Comparison of ENCODE assay signal across 13 cellular contexts in genomic region chr11:7538023-7538422, GRCh38. TPM values are rescaled to one million over a fixed set of nuclear protein-coding genes. Genes with fewer than 3 reads are reported as not detected.
DNase-seq lines count a peak whose midpoint lies in the region; ATAC-seq and TF ChIP-seq lines count a peak whose summit lies in the region.
"Had no signal": no experiment of that assay in that cellular context is flagged by ENCODE, and none has a peak within 500 bp of the region (broad histone marks: within the 10 kb centered on the region; RNA-seq: fewer than 3 reads in every experiment).

No MANE protein-coding gene starts in this region.

- H2AFZ ChIP-seq in smooth muscle cell (ENCODE audit: low read depth) = no peak overlapping the region

- no peak overlapping the region for H3K4me3 ChIP-seq in AG10803 (ENCODE audit: low read length)
- no peak overlapping the region for H3K4me3 ChIP-seq in esophagus muscularis mucosa
- H3K4me3 ChIP-seq in smooth muscle cell = no peak overlapping the region
- H3K4me3 ChIP-seq: BLaER1 treated with 17β-estradiol and CSF1 and Interleukin-3, amounts not matched to agents 10 nM and 100 nM had no signal

- peaks cover 0 to 16% (median 6%) of the 10 kb centered on the region in 4 donors for H3K4me1 ChIP-seq in esophagus muscularis mucosa
- H3K4me1 ChIP-seq in smooth muscle cell (ENCODE audit: low read depth) = no peaks in the 10 kb centered on the region

- intact Hi-C loops in esophagus muscularis mucosa (cut with DNase I) = no loop called here

- no peak for TF ChIP-seq EP300 in esophagus muscularis mucosa (IDR thresholded peaks at IDR 0.05)

- H3K9me3 ChIP-seq in esophagus muscularis mucosa (no peaks in the 10 kb centered on the region), smooth muscle cell (replicated peaks; ENCODE audit: low read depth) (no peaks in the 10 kb centered on the region)
- H3K9me3 ChIP-seq: BLaER1 treated with 17β-estradiol and CSF1 and Interleukin-3, amounts not matched to agents 10 nM and 100 nM had no signal

- WGBS in esophagus muscularis mucosa = 51% methylated on average over 8 of the region's 8 CpGs
- WGBS in smooth muscle cell (ENCODE audit: low lambda C conversion rate) = 91% methylated on average over 8 of the region's 8 CpGs

- H3K27ac ChIP-seq in esophagus muscularis mucosa (replicated peaks in 1 of 4) = no peak overlapping the region
- no peak overlapping the region for H3K27ac ChIP-seq in smooth muscle cell (ENCODE audit: low read depth)
- H3K27ac ChIP-seq: BLaER1 treated with 17β-estradiol and CSF1 and Interleukin-3, amounts not matched to agents 10 nM and 100 nM had no signal

- no peaks in the 10 kb centered on the region for H3K27me3 ChIP-seq in esophagus muscularis mucosa
- H3K27me3 ChIP-seq in smooth muscle cell (ENCODE audit: low read depth) = no peaks in the 10 kb centered on the region
- H3K27me3 ChIP-seq: BLaER1 treated with 17β-estradiol and CSF1 and Interleukin-3, amounts not matched to agents 10 nM and 100 nM had no signal

- H3K36me3 ChIP-seq in esophagus muscularis mucosa = no peaks in the 10 kb centered on the region
- no peaks in the 10 kb centered on the region for H3K36me3 ChIP-seq in smooth muscle cell (ENCODE audit: low read depth)

- no peaks in the 10 kb centered on the region for H4K20me1 ChIP-seq in smooth muscle cell (ENCODE audit: low read depth)

- H3F3A ChIP-seq in smooth muscle cell (ENCODE audit: low read depth) = peaks cover 4% of the 10 kb centered on the region

- no peak overlapping the region for H3K9ac ChIP-seq in smooth muscle cell (ENCODE audit: low read depth)
- H3K9ac ChIP-seq: BLaER1 treated with 17β-estradiol and CSF1 and Interleukin-3, amounts not matched to agents 10 nM and 100 nM had no signal

- DNase-seq in AG10803 (ENCODE audit: low read depth) (peak; percentile 25), HT1080 (ENCODE audit: low read depth) (peak; percentile 53), esophagus muscularis mucosa (ENCODE audit: extremely low spot score) (peak; percentile 93), omental fat pad (ENCODE audit: low spot score) (no peak), NCI-H146 treated with DMSO at 0.1 percent for 48 hours (lab: John Stamatoyannopoulos, UW; ENCODE audit: unreplicated experiment) (no peak), SW480 (ENCODE audit: low spot score) (no peak), NCI-H2196 treated with DMSO at 0.1 percent for 48 hours (lab: John Stamatoyannopoulos, UW; ENCODE audit: unreplicated experiment) (no peak), smooth muscle cell (lab: John Stamatoyannopoulos, UW; ENCODE audit: unreplicated experiment) (no peak)
- DNase-seq: activated CD8-positive, alpha-beta memory T cell treated with anti-CD3 and anti-CD28 coated beads, Interleukin-2, amount 50 U/mL, for 48 hours; caudate nucleus; kidney glomerular epithelial cell had no signal

- TF ChIP-seq POLR2A in esophagus muscularis mucosa (IDR thresholded peaks at IDR 0.05; ENCODE audit: low read depth) = no peak

- H3K79me2 ChIP-seq in smooth muscle cell (ENCODE audit: low read depth) = no peaks in the 10 kb centered on the region

- no peak for TF ChIP-seq CTCF in AG10803 (conservative IDR thresholded peaks at IDR 0.05; ENCODE audit: low read length)
- TF ChIP-seq CTCF in esophagus muscularis mucosa (IDR thresholded peaks at IDR 0.05) = no peak
- TF ChIP-seq CTCF in omental fat pad (IDR thresholded peaks at IDR 0.05) = no peak
- no peak for TF ChIP-seq CTCF in smooth muscle cell (IDR thresholded peaks at IDR 0.05; ENCODE audit: borderline replicate concordance, insufficient read depth, poor library complexity, severe bottlenecking)

- H3K4me2 ChIP-seq in smooth muscle cell = no peak overlapping the region

- peak; percentile 60 for ATAC-seq in omental fat pad (ENCODE audit: low FRiP score)
- ATAC-seq: PC-3 had no signal

RNA-seq across cellular contexts. Expression of gene PPFIBP2, which starts 24.2 kb away (rescaled TPM):
- total RNA-seq in HT1080 (2014; rRNA removed; shearing (Covaris generic)) = 1.2 and 2.6 TPM in 2 replicates
- polyA plus RNA-seq in HT1080 (2015; cell fraction: cytosol; rRNA removed) = 0.83 and 2.2 TPM in 2 replicates
- 0.56 and 1.2 TPM in 2 replicates for polyA plus RNA-seq in HT1080 (2015; cell fraction: nucleus; rRNA removed)
- total RNA-seq in esophagus muscularis mucosa = 10 to 100 TPM in 2 of 4 donors, 1 to 10 TPM in 2; 7.5 to 12.5 (median 10.0) TPM
- total RNA-seq in omental fat pad = 10 to 100 TPM; 16.3 to 47.8 (median 24.2) TPM
- 9.8 and 17.1 TPM in 2 replicates for total RNA-seq in smooth muscle cell
- 16.4 and 20.2 TPM in 2 replicates for polyA plus RNA-seq in smooth muscle cell

RNA-seq across cellular contexts. Expression of gene OLFML1, which starts 52.7 kb away (rescaled TPM):
- total RNA-seq in HT1080 (2014; rRNA removed; shearing (Covaris generic)) = 0.20 TPM in 1 of 2 replicates, not detected in the other
- polyA plus RNA-seq in HT1080 (2015; cell fraction: cytosol; rRNA removed) = not detected in 2 replicates
- polyA plus RNA-seq in HT1080 (2015; cell fraction: nucleus; rRNA removed) = not detected in 2 replicates
- total RNA-seq in esophagus muscularis mucosa (10 to 100 TPM in 1 of 4 donors, 1 to 10 TPM in 3; 5.6 to 10.8 (median 7.7) TPM), omental fat pad (10 to 100 TPM in 2 of 4 donors, 1 to 10 TPM in 2; 6.5 to 40.7 (median 13.4) TPM), smooth muscle cell (not detected in 2 replicates)
- 0.14 and 0.22 TPM in 2 replicates for polyA plus RNA-seq in smooth muscle cell
- total RNA-seq: PC-3 had no signal

Comparison
In these comparisons a context has a peak if more than half of its experiments do, and no peak if none do; other contexts are left out.
1. DNase-seq: peak in AG10803 (single experiment), HT1080 (single experiment) and esophagus muscularis mucosa (single experiment); none in omental fat pad (single experiment), NCI-H146 treated with DMSO at 0.1 percent for 48 hours (single experiment), SW480 (single experiment), NCI-H2196 treated with DMSO at 0.1 percent for 48 hours (single experiment) and smooth muscle cell (single experiment).